In genomic region chr7:65001291-65001814, GRCh38 we compare ENCODE assay signal across 14 cellular contexts. TPM values are rescaled to one million over a fixed set of nuclear protein-coding genes. Genes with fewer than 3 reads are reported as not detected.
DNase-seq lines count a peak whose midpoint lies in the region; ATAC-seq and TF ChIP-seq lines count a peak whose summit lies in the region.
"Had no signal": no experiment of that assay in that cellular context is flagged by ENCODE, and none has a peak within 500 bp of the region (broad histone marks: within the 10 kb centered on the region; RNA-seq: fewer than 3 reads in every experiment).

No MANE protein-coding gene starts in this region.

- DNase-seq in Caco-2 (no peak), activated B cell treated with CpG ODN at 0.5 μM for 24 hours (no peak), endothelial cell (ENCODE audit: low spot score) (no peak), NCI-H526 treated with DMSO at 0.1 percent for 48 hours (lab: John Stamatoyannopoulos, UW) (no peak)
- no peak for DNase-seq in stimulated activated naive B cell treated with anti-CD40 and anti-IgM and Interleukin-4, amounts not matched to agents 10 μg/mL and 1 μg/mL and 100 μg/mL, for 72 hours
- no peak for DNase-seq in activated T-cell treated with anti-CD3 and anti-CD28 coated beads, Interleukin-2, amount 50 U/mL, for 72 hours
- no peak for DNase-seq in activated T-helper 1 cell treated with anti-CD3 and anti-CD28 coated beads, Interleukin-12 subunit alpha, Interleukin-12 subunit beta, Interleukin-2, Interleukin-4 antibody, amounts not matched to agents 30 ng/mL and 10 ng/mL and 1 ng/mL, durations not matched to agents 14 hours and 24 hours and 36 hours (ENCODE audit: low spot score)
- DNase-seq: AML-193; CD8-positive, alpha-beta memory T cell; Kasumi-1; NCI-H1417 treated with DMSO at 0.1 percent for 48 hours; NCI-H2081; NCI-H510A treated with DMSO at 0.1 percent for 48 hours had no signal

- H3K4me1 ChIP-seq in Caco-2: peaks cover 32% of the 10 kb centered on the region

- TF ChIP-seq CTCF in Caco-2 (IDR thresholded peaks at IDR 0.05; ENCODE audit: insufficient read depth in 1 of 2, low read depth in 1 of 2, low read length in 1 of 2, severe bottlenecking in 1 of 2, unreplicated experiment in 1 of 2) (no peak), activated B cell treated with CpG ODN at 0.5 μM for 24 hours (IDR thresholded peaks at IDR 0.05) (no peak), endothelial cell (IDR thresholded peaks at IDR 0.05; ENCODE audit: unreplicated experiment) (no peak)

- peak overlapping the region; percentile 42 for H3K4me3 Mint-ChIP-seq in Caco-2 (ENCODE audit: unreplicated experiment)
- H3K4me3 Mint-ChIP-seq in activated B cell treated with CpG ODN at 0.5 μM for 24 hours: no peak overlapping the region
- H3K4me3 Mint-ChIP-seq in endothelial cell (ENCODE audit: unreplicated experiment): peak overlapping the region; percentile 71
- peak overlapping the region; percentile 14 to 23 for H3K4me3 Mint-ChIP-seq in stimulated activated naive B cell treated with anti-CD40 and anti-IgM and Interleukin-4, amounts not matched to agents 10 μg/mL and 1 μg/mL and 100 μg/mL, for 72 hours
- no peak overlapping the region for H3K4me3 Mint-ChIP-seq in activated T-cell treated with anti-CD3 and anti-CD28 coated beads, Interleukin-2, amount 50 U/mL, for 72 hours
- no peak overlapping the region for H3K4me3 Mint-ChIP-seq in activated T-helper 1 cell treated with anti-CD3 and anti-CD28 coated beads, Interleukin-12 subunit alpha, Interleukin-12 subunit beta, Interleukin-2, Interleukin-4 antibody, amounts not matched to agents 30 ng/mL and 10 ng/mL and 1 ng/mL, durations not matched to agents 14 hours and 24 hours and 36 hours
- H3K4me3 Mint-ChIP-seq: CD8-positive, alpha-beta memory T cell had no signal

- POLR2A ChIA-PET in Caco-2 (lab: Charles Lee) (no interaction called here), activated B cell treated with CpG ODN at 0.5 μM for 24 hours (lab: Charles Lee) (no interaction called here)

- peaks cover 73% of the 10 kb centered on the region for H3K9me3 ChIP-seq in Caco-2

- H3K9me3 Mint-ChIP-seq in Caco-2 (ENCODE audit: unreplicated experiment): peaks cover 51% of the 10 kb centered on the region
- H3K9me3 Mint-ChIP-seq in activated B cell treated with CpG ODN at 0.5 μM for 24 hours: peaks cover 47% of the 10 kb centered on the region
- peaks cover 35% of the 10 kb centered on the region for H3K9me3 Mint-ChIP-seq in endothelial cell (ENCODE audit: unreplicated experiment)
- peaks cover 37% of the 10 kb centered on the region in 2 donors for H3K9me3 Mint-ChIP-seq in stimulated activated naive B cell treated with anti-CD40 and anti-IgM and Interleukin-4, amounts not matched to agents 10 μg/mL and 1 μg/mL and 100 μg/mL, for 72 hours
- H3K9me3 Mint-ChIP-seq in activated T-cell treated with anti-CD3 and anti-CD28 coated beads, Interleukin-2, amount 50 U/mL, for 72 hours: peaks cover 10 to 28% of the 10 kb centered on the region in 2 donors
- peaks cover 66% of the 10 kb centered on the region for H3K9me3 Mint-ChIP-seq in activated T-helper 1 cell treated with anti-CD3 and anti-CD28 coated beads, Interleukin-12 subunit alpha, Interleukin-12 subunit beta, Interleukin-2, Interleukin-4 antibody, amounts not matched to agents 30 ng/mL and 10 ng/mL and 1 ng/mL, durations not matched to agents 14 hours and 24 hours and 36 hours

- no peak overlapping the region for H3K4me3 ChIP-seq in Caco-2 (ENCODE audit: low read depth, low read length)
- H3K4me3 ChIP-seq: SJSA1 had no signal

- intact Hi-C loops in Caco-2 (cut with micrococcal nuclease; ENCODE audit: unreplicated experiment): no loop called here
- intact Hi-C loops in activated B cell treated with CpG ODN at 0.5 μM for 24 hours (cut with micrococcal nuclease): no loop called here
- intact Hi-C loops in activated T-helper 1 cell treated with anti-CD3 and anti-CD28 coated beads, Interleukin-12 subunit alpha, Interleukin-12 subunit beta, Interleukin-2, Interleukin-4 antibody, amounts not matched to agents 30 ng/mL and 10 ng/mL and 1 ng/mL, durations not matched to agents 14 hours and 24 hours and 36 hours (cut with micrococcal nuclease): loop anchor here (10.0 kb wide), 2 partner anchors 437 to 1993 kb away; partner anchors contain the start of genes SBDS, TYW1 and ZNF680

- ATAC-seq in activated B cell treated with CpG ODN at 0.5 μM for 24 hours (ENCODE audit: low read depth): no peak
- no peak for ATAC-seq in stimulated activated naive B cell treated with anti-CD40 and anti-IgM and Interleukin-4, amounts not matched to agents 10 μg/mL and 1 μg/mL and 100 μg/mL, for 72 hours (replicated peaks)
- no peak for ATAC-seq in activated T-cell treated with anti-CD3 and anti-CD28 coated beads, Interleukin-2, amount 50 U/mL, for 72 hours (replicated peaks in 1 of 2)

- H3K4me1 Mint-ChIP-seq in Caco-2 (ENCODE audit: low read depth, unreplicated experiment): peaks cover 17% of the 10 kb centered on the region
- H3K4me1 Mint-ChIP-seq in activated B cell treated with CpG ODN at 0.5 μM for 24 hours: peaks cover 68% of the 10 kb centered on the region
- peaks cover 19% of the 10 kb centered on the region for H3K4me1 Mint-ChIP-seq in endothelial cell (ENCODE audit: unreplicated experiment)
- peaks cover 29 to 67% of the 10 kb centered on the region in 2 donors for H3K4me1 Mint-ChIP-seq in stimulated activated naive B cell treated with anti-CD40 and anti-IgM and Interleukin-4, amounts not matched to agents 10 μg/mL and 1 μg/mL and 100 μg/mL, for 72 hours
- peaks cover 35% of the 10 kb centered on the region for H3K4me1 Mint-ChIP-seq in activated T-cell treated with anti-CD3 and anti-CD28 coated beads, Interleukin-2, amount 50 U/mL, for 72 hours (ENCODE audit: low read depth)
- peaks cover 19% of the 10 kb centered on the region for H3K4me1 Mint-ChIP-seq in activated T-helper 1 cell treated with anti-CD3 and anti-CD28 coated beads, Interleukin-12 subunit alpha, Interleukin-12 subunit beta, Interleukin-2, Interleukin-4 antibody, amounts not matched to agents 30 ng/mL and 10 ng/mL and 1 ng/mL, durations not matched to agents 14 hours and 24 hours and 36 hours (ENCODE audit: low read depth)

- H3K36me3 ChIP-seq in Caco-2 (ENCODE audit: control insufficient read depth, insufficient read depth, low read length): peaks cover 9% of the 10 kb centered on the region

- no peaks in the 10 kb centered on the region for H3K27me3 Mint-ChIP-seq in Caco-2 (ENCODE audit: insufficient read depth, unreplicated experiment)
- no peaks in the 10 kb centered on the region for H3K27me3 Mint-ChIP-seq in activated B cell treated with CpG ODN at 0.5 μM for 24 hours
- peaks cover 15% of the 10 kb centered on the region for H3K27me3 Mint-ChIP-seq in endothelial cell (ENCODE audit: unreplicated experiment)
- H3K27me3 Mint-ChIP-seq in stimulated activated naive B cell treated with anti-CD40 and anti-IgM and Interleukin-4, amounts not matched to agents 10 μg/mL and 1 μg/mL and 100 μg/mL, for 72 hours: no peaks in the 10 kb centered on the region
- no peaks in the 10 kb centered on the region for H3K27me3 Mint-ChIP-seq in activated T-cell treated with anti-CD3 and anti-CD28 coated beads, Interleukin-2, amount 50 U/mL, for 72 hours (ENCODE audit: low read depth)
- H3K27me3 Mint-ChIP-seq in activated T-helper 1 cell treated with anti-CD3 and anti-CD28 coated beads, Interleukin-12 subunit alpha, Interleukin-12 subunit beta, Interleukin-2, Interleukin-4 antibody, amounts not matched to agents 30 ng/mL and 10 ng/mL and 1 ng/mL, durations not matched to agents 14 hours and 24 hours and 36 hours (ENCODE audit: insufficient read depth): no peaks in the 10 kb centered on the region

- H3K27ac Mint-ChIP-seq in Caco-2 (ENCODE audit: unreplicated experiment) (no peak overlapping the region), activated B cell treated with CpG ODN at 0.5 μM for 24 hours (peak overlapping the region; percentile 57), endothelial cell (ENCODE audit: unreplicated experiment) (peak overlapping the region; percentile 42)
- H3K27ac Mint-ChIP-seq in stimulated activated naive B cell treated with anti-CD40 and anti-IgM and Interleukin-4, amounts not matched to agents 10 μg/mL and 1 μg/mL and 100 μg/mL, for 72 hours: peak overlapping the region; percentile 74
- H3K27ac Mint-ChIP-seq in activated T-cell treated with anti-CD3 and anti-CD28 coated beads, Interleukin-2, amount 50 U/mL, for 72 hours: no peak overlapping the region
- no peak overlapping the region for H3K27ac Mint-ChIP-seq in activated T-helper 1 cell treated with anti-CD3 and anti-CD28 coated beads, Interleukin-12 subunit alpha, Interleukin-12 subunit beta, Interleukin-2, Interleukin-4 antibody, amounts not matched to agents 30 ng/mL and 10 ng/mL and 1 ng/mL, durations not matched to agents 14 hours and 24 hours and 36 hours

- peaks cover 94% of the 10 kb centered on the region for H3K36me3 Mint-ChIP-seq in Caco-2 (ENCODE audit: insufficient read depth, unreplicated experiment)
- H3K36me3 Mint-ChIP-seq in activated B cell treated with CpG ODN at 0.5 μM for 24 hours (ENCODE audit: low read depth): peaks cover 74% of the 10 kb centered on the region
- H3K36me3 Mint-ChIP-seq in endothelial cell (ENCODE audit: low read depth, unreplicated experiment): peaks cover 60% of the 10 kb centered on the region
- H3K36me3 Mint-ChIP-seq in stimulated activated naive B cell treated with anti-CD40 and anti-IgM and Interleukin-4, amounts not matched to agents 10 μg/mL and 1 μg/mL and 100 μg/mL, for 72 hours: peaks cover 69 to 84% of the 10 kb centered on the region in 2 donors
- peaks cover 26 to 62% of the 10 kb centered on the region in 2 donors for H3K36me3 Mint-ChIP-seq in activated T-cell treated with anti-CD3 and anti-CD28 coated beads, Interleukin-2, amount 50 U/mL, for 72 hours (ENCODE audit: insufficient read depth in 2 of 2)
- peaks cover 66% of the 10 kb centered on the region for H3K36me3 Mint-ChIP-seq in activated T-helper 1 cell treated with anti-CD3 and anti-CD28 coated beads, Interleukin-12 subunit alpha, Interleukin-12 subunit beta, Interleukin-2, Interleukin-4 antibody, amounts not matched to agents 30 ng/mL and 10 ng/mL and 1 ng/mL, durations not matched to agents 14 hours and 24 hours and 36 hours (ENCODE audit: low read depth)

- CTCF ChIA-PET in Caco-2 (lab: Charles Lee): interaction anchor here (0.6 kb wide), 1 partner anchor 473 kb away, joined by 4 read pairs; no protein-coding TSS in a partner anchor
- CTCF ChIA-PET in activated B cell treated with CpG ODN at 0.5 μM for 24 hours (lab: Charles Lee): no interaction called here

- H3K27me3 ChIP-seq in Caco-2 (replicated peaks; ENCODE audit: control insufficient read depth, insufficient read depth, low read length): no peaks in the 10 kb centered on the region
- H3K27me3 ChIP-seq: SJSA1 had no signal

- no TSS peak for BruUV-seq in Caco-2 (replicated peaks; lab: Mats Ljungman, UMichigan)

RNA-seq across cellular contexts. Expression of gene ERV3-1, which starts 5.1 kb away (rescaled TPM):
- 10.9 and 13.5 TPM in 2 replicates for total RNA-seq in Caco-2 (2022)
- 23.2 and 24.8 TPM in 2 replicates for total RNA-seq in activated B cell treated with CpG ODN at 0.5 μM for 24 hours
- 58.4 TPM for total RNA-seq in endothelial cell (ENCODE audit: unreplicated experiment)
- total RNA-seq in activated T-cell treated with anti-CD3 and anti-CD28 coated beads, Interleukin-2, amount 50 U/mL, for 72 hours: 10 to 100 TPM; 14.4 to 14.6 TPM
- 6.7 and 8.7 TPM in 2 replicates for total RNA-seq in activated T-helper 1 cell treated with anti-CD3 and anti-CD28 coated beads, Interleukin-12 subunit alpha, Interleukin-12 subunit beta, Interleukin-2, Interleukin-4 antibody, amounts not matched to agents 30 ng/mL and 10 ng/mL and 1 ng/mL, durations not matched to agents 14 hours and 24 hours and 36 hours

RNA-seq across cellular contexts. Expression of gene ZNF117, which starts 10.5 kb away (rescaled TPM):
- total RNA-seq in Caco-2 (2022) (5.8 and 7.2 TPM in 2 replicates), activated B cell treated with CpG ODN at 0.5 μM for 24 hours (10.1 and 12.8 TPM in 2 replicates), endothelial cell (ENCODE audit: unreplicated experiment) (42.0 TPM)
- 1 to 10 TPM; 6.6 to 6.9 TPM for total RNA-seq in activated T-cell treated with anti-CD3 and anti-CD28 coated beads, Interleukin-2, amount 50 U/mL, for 72 hours
- 3.1 TPM in 2 replicates for total RNA-seq in activated T-helper 1 cell treated with anti-CD3 and anti-CD28 coated beads, Interleukin-12 subunit alpha, Interleukin-12 subunit beta, Interleukin-2, Interleukin-4 antibody, amounts not matched to agents 30 ng/mL and 10 ng/mL and 1 ng/mL, durations not matched to agents 14 hours and 24 hours and 36 hours

Comparison
In these comparisons a context has a peak if more than half of its experiments do, and no peak if none do; other contexts are left out.
1. H3K27ac Mint-ChIP-seq: peak in activated B cell treated with CpG ODN at 0.5 μM for 24 hours (single experiment), endothelial cell (single experiment) and stimulated activated naive B cell treated with anti-CD40 and anti-IgM and Interleukin-4, amounts not matched to agents 10 μg/mL and 1 μg/mL and 100 μg/mL, for 72 hours (single experiment); none in Caco-2 (single experiment), activated T-cell treated with anti-CD3 and anti-CD28 coated beads, Interleukin-2, amount 50 U/mL, for 72 hours (single experiment) and activated T-helper 1 cell treated with anti-CD3 and anti-CD28 coated beads, Interleukin-12 subunit alpha, Interleukin-12 subunit beta, Interleukin-2, Interleukin-4 antibody, amounts not matched to agents 30 ng/mL and 10 ng/mL and 1 ng/mL, durations not matched to agents 14 hours and 24 hours and 36 hours (single experiment).
2. H3K4me3 Mint-ChIP-seq: peak in Caco-2 (single experiment), endothelial cell (single experiment) and stimulated activated naive B cell treated with anti-CD40 and anti-IgM and Interleukin-4, amounts not matched to agents 10 μg/mL and 1 μg/mL and 100 μg/mL, for 72 hours (2 of 2); none in activated B cell treated with CpG ODN at 0.5 μM for 24 hours (single experiment), activated T-cell treated with anti-CD3 and anti-CD28 coated beads, Interleukin-2, amount 50 U/mL, for 72 hours (0 of 2) and activated T-helper 1 cell treated with anti-CD3 and anti-CD28 coated beads, Interleukin-12 subunit alpha, Interleukin-12 subunit beta, Interleukin-2, Interleukin-4 antibody, amounts not matched to agents 30 ng/mL and 10 ng/mL and 1 ng/mL, durations not matched to agents 14 hours and 24 hours and 36 hours (single experiment).